19 cellular contexts compared by ENCODE assay signal in genomic region chrX:32397562-32398216, GRCh38.
DNase-seq lines count a peak whose midpoint lies in the region; ATAC-seq and TF ChIP-seq lines count a peak whose summit lies in the region.
"Had no signal": no experiment of that assay in that cellular context is flagged by ENCODE, and none has a peak within 500 bp of the region (broad histone marks: within the 10 kb centered on the region; RNA-seq: fewer than 3 reads in every experiment).

No MANE protein-coding gene starts in this region.

- H3K9me3 Mint-ChIP-seq in HFFc6: peaks cover 6% of the 10 kb centered on the region
- H3K9me3 Mint-ChIP-seq: activated CD4-positive, alpha-beta T cell treated with anti-CD3 and anti-CD28 coated beads, Interleukin-2, amount 10 ng/mL, durations not matched to agents 24 days and 14 days; activated naive CD8-positive, alpha-beta T cell treated with anti-CD3 and anti-CD28 coated beads, Interleukin-2, amount 10 ng/mL, durations not matched to agents 7 days and 5 days; stimulated activated naive CD8-positive, alpha-beta T cell treated with anti-CD3 and anti-CD28 coated beads, Interleukin-15, Interleukin-2, amounts not matched to agents 100 ng/mL and 50 ng/mL, for 24 hours had no signal

- no peak overlapping the region for H3K27ac Mint-ChIP-seq in HFFc6
- H3K27ac Mint-ChIP-seq: activated CD4-positive, alpha-beta T cell treated with anti-CD3 and anti-CD28 coated beads, Interleukin-2, amount 10 ng/mL, durations not matched to agents 24 days and 14 days; activated naive CD8-positive, alpha-beta T cell treated with anti-CD3 and anti-CD28 coated beads, Interleukin-2, amount 10 ng/mL, durations not matched to agents 7 days and 5 days; neural progenitor cell; stimulated activated naive CD8-positive, alpha-beta T cell treated with anti-CD3 and anti-CD28 coated beads, Interleukin-15, Interleukin-2, amounts not matched to agents 100 ng/mL and 50 ng/mL, for 24 hours had no signal

- TF ChIP-seq CTCF in GM20000 (IDR thresholded peaks at IDR 0.05; ENCODE audit: extremely low read depth, missing control alignments) (no peak), HFFc6 (IDR thresholded peaks at IDR 0.05) (no peak)

- no peaks in the 10 kb centered on the region for H3K27me3 Mint-ChIP-seq in HFFc6 (ENCODE audit: insufficient read depth)
- H3K27me3 Mint-ChIP-seq: activated CD4-positive, alpha-beta T cell treated with anti-CD3 and anti-CD28 coated beads, Interleukin-2, amount 10 ng/mL, durations not matched to agents 24 days and 14 days; stimulated activated naive CD8-positive, alpha-beta T cell treated with anti-CD3 and anti-CD28 coated beads, Interleukin-15, Interleukin-2, amounts not matched to agents 100 ng/mL and 50 ng/mL, for 24 hours had no signal

- H3K4me3 Mint-ChIP-seq in HFFc6: no peak overlapping the region
- H3K4me3 Mint-ChIP-seq: activated CD4-positive, alpha-beta T cell treated with anti-CD3 and anti-CD28 coated beads, Interleukin-2, amount 10 ng/mL, durations not matched to agents 24 days and 14 days; activated naive CD8-positive, alpha-beta T cell treated with anti-CD3 and anti-CD28 coated beads, Interleukin-2, amount 10 ng/mL, durations not matched to agents 7 days and 5 days; neural progenitor cell; stimulated activated naive CD8-positive, alpha-beta T cell treated with anti-CD3 and anti-CD28 coated beads, Interleukin-15, Interleukin-2, amounts not matched to agents 100 ng/mL and 50 ng/mL, for 24 hours had no signal

- H3K36me3 Mint-ChIP-seq in HFFc6 (ENCODE audit: low read depth): no peaks in the 10 kb centered on the region
- H3K36me3 Mint-ChIP-seq: activated naive CD8-positive, alpha-beta T cell treated with anti-CD3 and anti-CD28 coated beads, Interleukin-2, amount 10 ng/mL, durations not matched to agents 7 days and 5 days; neural progenitor cell had no signal

- ATAC-seq in GM18502 (IDR thresholded peaks at IDR 0.05; ENCODE audit: poor library complexity, unreplicated experiment): peak; percentile 90
- ATAC-seq in HG02763 (IDR thresholded peaks at IDR 0.05; ENCODE audit: unreplicated experiment): peak; percentile 65
- ATAC-seq in HG03439 (IDR thresholded peaks at IDR 0.05; ENCODE audit: unreplicated experiment): peak; percentile 74
- ATAC-seq: heart right ventricle, upper lobe of right lung had no signal

- H3K4me1 Mint-ChIP-seq in HFFc6 (ENCODE audit: low read depth): no peaks in the 10 kb centered on the region
- H3K4me1 Mint-ChIP-seq: activated CD4-positive, alpha-beta T cell treated with anti-CD3 and anti-CD28 coated beads, Interleukin-2, amount 10 ng/mL, durations not matched to agents 24 days and 14 days; activated naive CD8-positive, alpha-beta T cell treated with anti-CD3 and anti-CD28 coated beads, Interleukin-2, amount 10 ng/mL, durations not matched to agents 7 days and 5 days; neural progenitor cell had no signal

- DNase-seq in GM20000 (ENCODE audit: low spot score) (peak; percentile 1), NCI-H146 treated with DMSO at 0.1 percent for 48 hours (lab: John Stamatoyannopoulos, UW; ENCODE audit: unreplicated experiment) (no peak), hippocampal formation (lab: John Stamatoyannopoulos, UW) (no peak), HFFc6 (no peak)
- DNase-seq in central memory CD4-positive, alpha-beta T cell: no peak
- DNase-seq: activated CD4-positive, alpha-beta T cell treated with anti-CD3 and anti-CD28 coated beads, Interleukin-2, amount 10 ng/mL, durations not matched to agents 24 days and 14 days; activated naive CD8-positive, alpha-beta T cell treated with anti-CD3 and anti-CD28 coated beads, Interleukin-2, amount 10 ng/mL, durations not matched to agents 7 days and 5 days; activated T-cell treated with anti-CD3 and anti-CD28 coated beads, Interleukin-2, amount 50 U/mL, for 1 hour; heart right ventricle; NCI-H187; NCI-H526; Peyer's patch; SK-N-SH; upper lobe of right lung had no signal
